In genomic region chr3:108221911-108222812, GRCh38 we compare ENCODE assay signal across 1 cellular context.
TF ChIP-seq lines count a peak whose summit lies in the region.

A gene with protein sequence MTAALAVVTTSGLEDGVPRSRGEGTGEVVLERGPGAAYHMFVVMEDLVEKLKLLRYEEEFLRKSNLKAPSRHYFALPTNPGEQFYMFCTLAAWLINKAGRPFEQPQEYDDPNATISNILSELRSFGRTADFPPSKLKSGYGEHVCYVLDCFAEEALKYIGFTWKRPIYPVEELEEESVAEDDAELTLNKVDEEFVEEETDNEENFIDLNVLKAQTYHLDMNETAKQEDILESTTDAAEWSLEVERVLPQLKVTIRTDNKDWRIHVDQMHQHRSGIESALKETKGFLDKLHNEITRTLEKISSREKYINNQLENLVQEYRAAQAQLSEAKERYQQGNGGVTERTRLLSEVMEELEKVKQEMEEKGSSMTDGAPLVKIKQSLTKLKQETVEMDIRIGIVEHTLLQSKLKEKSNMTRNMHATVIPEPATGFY (minus strand): TSS chr3:108222424. CDS start chr3:108222322, 102 bp downstream.

TF ChIP-seq in HepG2, 621 proteins besides CTCF, POLR2A, EP300 and RAD21 (continued from another document and continues in another):
- no peak for TF ChIP-seq ZBTB40 (IDR thresholded peaks at IDR 0.05)
- TF ChIP-seq ZBTB40 (CRISPR knock-in tag; IDR thresholded peaks at IDR 0.05), result no peak
- no peak for TF ChIP-seq NCOR1 (IDR thresholded peaks at IDR 0.05; ENCODE audit: borderline replicate concordance, low read length)
- peak; percentile 59; the same call in 1 of the 2 replicates for TF ChIP-seq ZNF256 (CRISPR knock-in tag; conservative IDR thresholded peaks at IDR 0.05)
- TF ChIP-seq, protein P1, sequence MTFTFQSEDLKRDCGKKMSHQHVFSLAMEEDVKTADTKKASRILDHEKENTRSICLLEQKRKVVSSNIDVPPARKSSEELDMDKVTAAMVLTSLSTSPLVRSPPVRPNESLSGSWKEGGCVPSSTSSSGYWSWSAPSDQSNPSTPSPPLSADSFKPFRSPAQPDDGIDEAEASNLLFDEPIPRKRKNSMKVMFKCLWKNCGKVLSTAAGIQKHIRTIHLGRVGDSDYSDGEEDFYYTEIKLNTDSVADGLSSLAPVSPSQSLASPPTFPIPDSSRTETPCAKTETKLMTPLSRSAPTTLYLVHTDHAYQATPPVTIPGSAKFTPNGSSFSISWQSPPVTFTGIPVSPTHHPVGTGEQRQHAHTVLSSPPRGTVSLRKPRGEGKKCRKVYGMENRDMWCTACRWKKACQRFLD (CRISPR knock-in tag; IDR thresholded peaks at IDR 0.05; ENCODE audit: borderline replicate concordance), result peak; percentile 73; the same call in 1 of the 2 replicates
- peak; percentile 37 for TF ChIP-seq TBL1XR1 (IDR thresholded peaks at IDR 0.05; ENCODE audit: borderline replicate concordance, low read length, partially characterized antibody)
- peak; percentile 100 for TF ChIP-seq ZFX (CRISPR knock-in tag; IDR thresholded peaks at IDR 0.05; ENCODE audit: low read depth)
- TF ChIP-seq, protein P2, sequence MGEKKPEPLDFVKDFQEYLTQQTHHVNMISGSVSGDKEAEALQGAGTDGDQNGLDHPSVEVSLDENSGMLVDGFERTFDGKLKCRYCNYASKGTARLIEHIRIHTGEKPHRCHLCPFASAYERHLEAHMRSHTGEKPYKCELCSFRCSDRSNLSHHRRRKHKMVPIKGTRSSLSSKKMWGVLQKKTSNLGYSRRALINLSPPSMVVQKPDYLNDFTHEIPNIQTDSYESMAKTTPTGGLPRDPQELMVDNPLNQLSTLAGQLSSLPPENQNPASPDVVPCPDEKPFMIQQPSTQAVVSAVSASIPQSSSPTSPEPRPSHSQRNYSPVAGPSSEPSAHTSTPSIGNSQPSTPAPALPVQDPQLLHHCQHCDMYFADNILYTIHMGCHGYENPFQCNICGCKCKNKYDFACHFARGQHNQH (CRISPR knock-in tag; IDR thresholded peaks at IDR 0.05), result peak; percentile 96
- 0 out of 2 replicates have a peak, but pooled peaks have one; percentile 9 for TF ChIP-seq KDM3A (CRISPR knock-in tag; IDR thresholded peaks at IDR 0.05; ENCODE audit: low read depth)
- TF ChIP-seq, protein P3, sequence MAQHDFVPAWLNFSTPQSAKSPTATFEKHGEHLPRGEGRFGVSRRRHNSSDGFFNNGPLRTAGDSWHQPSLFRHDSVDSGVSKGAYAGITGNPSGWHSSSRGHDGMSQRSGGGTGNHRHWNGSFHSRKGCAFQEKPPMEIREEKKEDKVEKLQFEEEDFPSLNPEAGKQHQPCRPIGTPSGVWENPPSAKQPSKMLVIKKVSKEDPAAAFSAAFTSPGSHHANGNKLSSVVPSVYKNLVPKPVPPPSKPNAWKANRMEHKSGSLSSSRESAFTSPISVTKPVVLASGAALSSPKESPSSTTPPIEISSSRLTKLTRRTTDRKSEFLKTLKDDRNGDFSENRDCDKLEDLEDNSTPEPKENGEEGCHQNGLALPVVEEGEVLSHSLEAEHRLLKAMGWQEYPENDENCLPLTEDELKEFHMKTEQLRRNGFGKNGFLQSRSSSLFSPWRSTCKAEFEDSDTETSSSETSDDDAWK (CRISPR knock-in tag; IDR thresholded peaks at IDR 0.05), result no peak
- TF ChIP-seq GTF2F1 (IDR thresholded peaks at IDR 0.05; ENCODE audit: low read length), result no peak
- TF ChIP-seq HDAC1 (CRISPR knock-in tag; IDR thresholded peaks at IDR 0.05), result peak; percentile 91
- TF ChIP-seq, protein P4, sequence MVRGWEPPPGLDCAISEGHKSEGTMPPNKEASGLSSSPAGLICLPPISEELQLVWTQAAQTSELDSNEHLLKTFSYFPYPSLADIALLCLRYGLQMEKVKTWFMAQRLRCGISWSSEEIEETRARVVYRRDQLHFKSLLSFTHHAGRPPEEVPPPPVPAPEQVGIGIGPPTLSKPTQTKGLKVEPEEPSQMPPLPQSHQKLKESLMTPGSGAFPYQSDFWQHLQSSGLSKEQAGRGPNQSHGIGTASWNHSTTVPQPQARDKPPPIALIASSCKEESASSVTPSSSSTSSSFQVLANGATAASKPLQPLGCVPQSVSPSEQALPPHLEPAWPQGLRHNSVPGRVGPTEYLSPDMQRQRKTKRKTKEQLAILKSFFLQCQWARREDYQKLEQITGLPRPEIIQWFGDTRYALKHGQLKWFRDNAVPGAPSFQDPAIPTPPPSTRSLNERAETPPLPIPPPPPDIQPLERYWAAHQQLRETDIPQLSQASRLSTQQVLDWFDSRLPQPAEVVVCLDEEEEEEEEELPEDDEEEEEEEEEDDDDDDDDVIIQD (CRISPR knock-in tag; IDR thresholded peaks at IDR 0.05; ENCODE audit: low read depth), result no peak
- no peak for TF ChIP-seq AHDC1 (CRISPR knock-in tag; IDR thresholded peaks at IDR 0.05; ENCODE audit: borderline replicate concordance)
- TF ChIP-seq ZNF644 (CRISPR knock-in tag; IDR thresholded peaks at IDR 0.05; ENCODE audit: low read depth), result no peak
- TF ChIP-seq, protein P5, sequence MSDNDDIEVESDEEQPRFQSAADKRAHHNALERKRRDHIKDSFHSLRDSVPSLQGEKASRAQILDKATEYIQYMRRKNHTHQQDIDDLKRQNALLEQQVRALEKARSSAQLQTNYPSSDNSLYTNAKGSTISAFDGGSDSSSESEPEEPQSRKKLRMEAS (IDR thresholded peaks at IDR 0.05), result peak; percentile 71
- TF ChIP-seq, protein P6, sequence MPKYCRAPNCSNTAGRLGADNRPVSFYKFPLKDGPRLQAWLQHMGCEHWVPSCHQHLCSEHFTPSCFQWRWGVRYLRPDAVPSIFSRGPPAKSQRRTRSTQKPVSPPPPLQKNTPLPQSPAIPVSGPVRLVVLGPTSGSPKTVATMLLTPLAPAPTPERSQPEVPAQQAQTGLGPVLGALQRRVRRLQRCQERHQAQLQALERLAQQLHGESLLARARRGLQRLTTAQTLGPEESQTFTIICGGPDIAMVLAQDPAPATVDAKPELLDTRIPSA (CRISPR knock-in tag; IDR thresholded peaks at IDR 0.05; ENCODE audit: borderline replicate concordance), result no peak
- TF ChIP-seq BHLHE40 (IDR thresholded peaks at IDR 0.05; ENCODE audit: low read length), result no peak
- no peak for TF ChIP-seq ZNF564 (CRISPR knock-in tag; IDR thresholded peaks at IDR 0.05)
- no peak for TF ChIP-seq NR2F6 (IDR thresholded peaks at IDR 0.05)
- no peak for TF ChIP-seq NR2F6 (CRISPR knock-in tag; IDR thresholded peaks at IDR 0.05)
- TF ChIP-seq ZNF770 (CRISPR knock-in tag; IDR thresholded peaks at IDR 0.05), result no peak
- peak; percentile 84 for TF ChIP-seq CREM (IDR thresholded peaks at IDR 0.05)
- no peak for TF ChIP-seq CREM (CRISPR knock-in tag; IDR thresholded peaks at IDR 0.05)
- TF ChIP-seq ZNF776 (CRISPR knock-in tag; IDR thresholded peaks at IDR 0.05), result 0 out of 2 replicates have a peak, but pooled peaks have one; percentile 63
